In genomic region chr5:127960126-127960744, GRCh38 we compare ENCODE assay signal across 11 cellular contexts.
A peak's percentile ranks its signal among the peaks of the same experiment; 100 is the strongest.
DNase-seq lines count a peak whose midpoint lies in the region; ATAC-seq and TF ChIP-seq lines count a peak whose summit lies in the region.
"Had no signal": no experiment of that assay in that cellular context is flagged by ENCODE, and none has a peak within 500 bp of the region (broad histone marks: within the 10 kb centered on the region; RNA-seq: fewer than 3 reads in every experiment).

No MANE protein-coding gene starts in this region.

- no peaks in the 10 kb centered on the region for H3K9me2 ChIP-seq in Loucy (replicated peaks; ENCODE audit: low read depth, low read length)

- H3K27ac Mint-ChIP-seq in Calu3 (ENCODE audit: unreplicated experiment) (peak overlapping the region; percentile 98), endothelial cell (ENCODE audit: unreplicated experiment) (peak overlapping the region; percentile 42), mesothelial cell of epicardium (peak overlapping the region; percentile 85)
- H3K27ac Mint-ChIP-seq: activated CD4-positive, alpha-beta T cell treated with anti-CD3 and anti-CD28 coated beads for 36 hours had no signal

- H3K9me3 Mint-ChIP-seq in Calu3 (ENCODE audit: low read depth, unreplicated experiment) (no peaks in the 10 kb centered on the region), endothelial cell (ENCODE audit: unreplicated experiment) (no peaks in the 10 kb centered on the region), mesothelial cell of epicardium (peaks cover 10% of the 10 kb centered on the region)
- H3K9me3 Mint-ChIP-seq: IgD-negative memory B cell had no signal

- no peaks in the 10 kb centered on the region for H3K36me3 ChIP-seq in Loucy (ENCODE audit: insufficient read depth, low read length)
- H3K36me3 ChIP-seq in gastroesophageal sphincter, result no peaks in the 10 kb centered on the region

- DNase-seq in Calu3 (no peak), endothelial cell (ENCODE audit: low spot score) (no peak), mesothelial cell of epicardium (ENCODE audit: low spot score in 2 of 2, unreplicated experiment in 2 of 2) (no peak), T-helper 2 cell (no peak)
- DNase-seq in effector CD4-positive, alpha-beta T cell, result no peak
- DNase-seq: activated CD4-positive, alpha-beta T cell treated with anti-CD3 and anti-CD28 coated beads for 36 hours had no signal

- no peak for TF ChIP-seq CTCF in Calu3 (IDR thresholded peaks at IDR 0.05; ENCODE audit: unreplicated experiment)
- TF ChIP-seq CTCF in Loucy (conservative IDR thresholded peaks at IDR 0.05; ENCODE audit: low read length), result no peak
- no peak for TF ChIP-seq CTCF in endothelial cell (IDR thresholded peaks at IDR 0.05; ENCODE audit: unreplicated experiment)
- no peak for TF ChIP-seq CTCF in mesothelial cell of epicardium (IDR thresholded peaks at IDR 0.05; ENCODE audit: unreplicated experiment)
- TF ChIP-seq CTCF in gastroesophageal sphincter (IDR thresholded peaks at IDR 0.05), result no peak

- H3K27me3 ChIP-seq in Loucy (ENCODE audit: insufficient read depth, low read length, poor library complexity, severe bottlenecking) (no peaks in the 10 kb centered on the region), gastroesophageal sphincter (no peaks in the 10 kb centered on the region)

- H3K9me3 ChIP-seq in Loucy (ENCODE audit: insufficient read depth, low read depth, low read length), result no peaks in the 10 kb centered on the region
- H3K9me3 ChIP-seq in gastroesophageal sphincter, result no peaks in the 10 kb centered on the region

- intact Hi-C loops in Calu3 (cut with micrococcal nuclease; ENCODE audit: unreplicated experiment), result no loop called here

- H3K79me2 ChIP-seq in Loucy (ENCODE audit: insufficient read depth, low read length), result no peaks in the 10 kb centered on the region

- ATAC-seq in GM21526 (IDR thresholded peaks at IDR 0.05; ENCODE audit: low FRiP score, unreplicated experiment) (no peak), gastroesophageal sphincter (no peak)
- ATAC-seq: activated CD4-positive, alpha-beta T cell treated with anti-CD3 and anti-CD28 coated beads for 36 hours had no signal

- H3K36me3 Mint-ChIP-seq in Calu3 (ENCODE audit: insufficient read depth, unreplicated experiment) (peaks cover 34% of the 10 kb centered on the region), endothelial cell (ENCODE audit: low read depth, unreplicated experiment) (no peaks in the 10 kb centered on the region), mesothelial cell of epicardium (peaks cover 18% of the 10 kb centered on the region)

- H2AFZ ChIP-seq in Loucy (ENCODE audit: low read length), result peak overlapping the region; percentile 43; the same call in 1 of the 2 replicates

- CTCF ChIA-PET in Calu3 (lab: Charles Lee), result interaction anchor here (0.8 to 2.4 kb wide), 10 partner anchors 12 to 122 kb away, joined by 3 to 14 read pairs (median 6); no protein-coding TSS in a partner anchor

- no TSS peak for BruUV-seq in Calu3 (replicated peaks; lab: Mats Ljungman, UMichigan)

- H3K4me3 ChIP-seq in Loucy (ENCODE audit: low read length, poor library complexity, severe bottlenecking), result no peak overlapping the region
- no peak overlapping the region for H3K4me3 ChIP-seq in gastroesophageal sphincter

- TF ChIP-seq POLR2A in gastroesophageal sphincter (IDR thresholded peaks at IDR 0.05), result no peak

- H3K27me3 Mint-ChIP-seq in Calu3 (ENCODE audit: unreplicated experiment) (no peaks in the 10 kb centered on the region), endothelial cell (ENCODE audit: unreplicated experiment) (no peaks in the 10 kb centered on the region), mesothelial cell of epicardium (ENCODE audit: low read depth) (no peaks in the 10 kb centered on the region)
- H3K27me3 Mint-ChIP-seq: activated CD4-positive, alpha-beta T cell treated with anti-CD3 and anti-CD28 coated beads for 36 hours; IgD-negative memory B cell had no signal

- H3K9ac ChIP-seq in Loucy (ENCODE audit: low read depth, low read length, poor library complexity, severe bottlenecking), result no peak overlapping the region

- H4K20me1 ChIP-seq in Loucy (ENCODE audit: insufficient read depth, low read length, poor library complexity, severe bottlenecking), result no peaks in the 10 kb centered on the region

- TF ChIP-seq EP300 in gastroesophageal sphincter (IDR thresholded peaks at IDR 0.05), result no peak

- WGBS in gastroesophageal sphincter (ENCODE audit: low coverage in 1 of 2), 2 donors, result 58 to 85% methylated on average over 1 of the region's 1 CpG

- H3K4me1 ChIP-seq in Loucy (ENCODE audit: insufficient read depth, low read length, poor library complexity, severe bottlenecking) (peaks cover 28% of the 10 kb centered on the region), gastroesophageal sphincter (peaks cover 2 to 53% (median 4%) of the 10 kb centered on the region in 3 donors)

- peak overlapping the region; percentile 5 for H3K4me3 Mint-ChIP-seq in Calu3 (ENCODE audit: low read depth, unreplicated experiment)
- peak overlapping the region; percentile 63 for H3K4me3 Mint-ChIP-seq in endothelial cell (ENCODE audit: unreplicated experiment)
- no peak overlapping the region for H3K4me3 Mint-ChIP-seq in mesothelial cell of epicardium
- H3K4me3 Mint-ChIP-seq: activated CD4-positive, alpha-beta T cell treated with anti-CD3 and anti-CD28 coated beads for 36 hours; IgD-negative memory B cell had no signal

- H3K4me1 Mint-ChIP-seq in Calu3 (ENCODE audit: low read depth, unreplicated experiment), result peaks cover 67% of the 10 kb centered on the region
- H3K4me1 Mint-ChIP-seq in endothelial cell (ENCODE audit: unreplicated experiment), result peaks cover 32% of the 10 kb centered on the region
- peaks cover 44% of the 10 kb centered on the region for H3K4me1 Mint-ChIP-seq in mesothelial cell of epicardium

- peak overlapping the region; percentile 48 for H3K4me2 ChIP-seq in Loucy (ENCODE audit: low read depth, low read length, poor library complexity, severe bottlenecking)

- no peaks in the 10 kb centered on the region for H3F3A ChIP-seq in Loucy (ENCODE audit: low read depth)

- H3K27ac ChIP-seq in gastroesophageal sphincter, result peak overlapping the region in 2 of 4 donors; percentile 35 to 60
- H3K27ac ChIP-seq: SK-N-MC had no signal

Comparison
In these comparisons a context has a peak if more than half of its experiments do, and no peak if none do; other contexts are left out.
1. H3K27ac Mint-ChIP-seq: peak in every context shown above with its lines; median percentile 98 in Calu3; 85 in mesothelial cell of epicardium; 42 in endothelial cell.